Comparison of ENCODE assay signal across 10 cellular contexts in the genomic region with DNA sequence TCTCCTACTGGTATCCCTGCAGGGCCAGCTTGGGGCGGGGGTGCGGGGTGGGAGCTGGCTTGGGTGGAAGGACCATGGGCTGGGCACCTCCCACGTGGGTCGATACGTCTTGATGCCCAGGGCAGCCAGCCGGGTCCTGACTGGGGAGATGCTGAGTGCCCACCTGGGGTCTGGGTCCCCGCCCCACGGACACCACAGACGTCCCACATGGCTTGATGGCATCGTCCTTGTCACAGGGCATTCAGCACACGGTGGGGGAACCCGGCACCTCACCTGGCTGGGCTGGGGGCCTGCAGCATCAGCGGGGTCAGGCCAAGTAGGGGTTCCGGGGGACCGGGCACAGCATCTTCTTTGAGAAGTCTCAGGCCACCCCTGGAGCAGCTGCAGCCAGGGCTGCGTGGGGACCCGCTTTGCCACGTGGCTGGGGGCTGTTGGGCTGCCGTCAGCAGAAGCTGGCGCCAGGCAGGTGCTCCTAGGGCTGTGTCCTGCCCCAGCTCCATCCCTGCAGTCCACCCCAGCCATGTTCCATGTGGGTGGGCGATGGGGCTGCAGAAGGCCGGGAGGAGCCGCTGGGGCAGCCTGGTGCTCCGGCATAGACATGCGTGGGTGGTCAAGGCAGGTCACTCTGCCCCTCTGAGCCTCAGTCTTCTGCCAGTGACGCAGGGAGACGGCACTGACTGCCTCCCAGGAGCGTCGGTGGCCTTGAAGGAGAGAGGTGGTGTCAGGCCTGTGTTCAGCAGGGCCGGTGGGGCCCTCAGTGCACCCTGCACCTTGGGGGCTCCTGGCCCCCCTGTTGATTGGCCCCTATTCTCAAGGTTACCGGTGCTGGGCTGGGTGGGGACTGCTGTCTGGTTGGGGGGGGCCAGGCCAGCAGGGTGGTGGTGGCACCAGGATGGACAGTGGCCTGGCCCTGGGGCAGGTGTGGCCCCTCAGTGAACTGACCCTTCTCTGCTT. TPM values are rescaled to one million over a fixed set of nuclear protein-coding genes. Genes with fewer than 3 reads are reported as not detected.
DNase-seq lines count a peak whose midpoint lies in the region; ATAC-seq and TF ChIP-seq lines count a peak whose summit lies in the region.
"Had no signal": no experiment of that assay in that cellular context is flagged by ENCODE, and none has a peak within 500 bp of the region (broad histone marks: within the 10 kb centered on the region; RNA-seq: fewer than 3 reads in every experiment).

No MANE protein-coding gene starts in this region.

- H3K36me3 ChIP-seq in vagina, result peaks cover 0 to 52% of the 10 kb centered on the region in 2 donors

- CTCF ChIA-PET in activated CD8-positive, alpha-beta T cell treated with anti-CD3 and anti-CD28 coated beads for 36 hours (lab: Charles Lee), result interaction anchor here (0.6 to 3.6 kb wide), 6 partner anchors 12 to 442 kb away, joined by 3 to 25 read pairs (median 4); a partner anchor contains a TSS

- no peaks in the 10 kb centered on the region for H3K27me3 ChIP-seq in vagina

- POLR2A ChIA-PET in activated CD8-positive, alpha-beta T cell treated with anti-CD3 and anti-CD28 coated beads for 36 hours (lab: Charles Lee), result interaction anchor here (0.8 kb wide), 1 partner anchor 59 kb away, joined by 3 read pairs; no protein-coding TSS in a partner anchor
- POLR2A ChIA-PET in naive thymus-derived CD8-positive, alpha-beta T cell (lab: Charles Lee), result interaction anchor here (0.7 to 1.1 kb wide), 2 partner anchors 19 to 22 kb away, joined by 3 read pairs; no protein-coding TSS in a partner anchor

- no peaks in the 10 kb centered on the region for H3K9me3 ChIP-seq in vagina

- peaks cover 2% of the 10 kb centered on the region for H3K36me3 Mint-ChIP-seq in activated naive CD8-positive, alpha-beta T cell
- H3K36me3 Mint-ChIP-seq in activated naive CD8-positive, alpha-beta T cell treated with anti-CD3 and anti-CD28 coated beads for 36 hours, result peaks cover 10% of the 10 kb centered on the region
- H3K36me3 Mint-ChIP-seq in activated CD8-positive, alpha-beta T cell treated with anti-CD3 and anti-CD28 coated beads for 36 hours (ENCODE audit: low read depth), result peaks cover 13% of the 10 kb centered on the region
- peaks cover 4 to 50% (median 9%) of the 10 kb centered on the region in 3 donors for H3K36me3 Mint-ChIP-seq in naive thymus-derived CD8-positive, alpha-beta T cell

- no peak for TF ChIP-seq CTCF in activated CD8-positive, alpha-beta T cell treated with anti-CD3 and anti-CD28 coated beads for 36 hours (IDR thresholded peaks at IDR 0.05)
- TF ChIP-seq CTCF in vagina (IDR thresholded peaks at IDR 0.05), result no peak

- H3K27me3 Mint-ChIP-seq in activated naive CD8-positive, alpha-beta T cell, result no peaks in the 10 kb centered on the region
- H3K27me3 Mint-ChIP-seq in activated naive CD8-positive, alpha-beta T cell treated with anti-CD3 and anti-CD28 coated beads for 36 hours, result peaks cover 4% of the 10 kb centered on the region
- no peaks in the 10 kb centered on the region for H3K27me3 Mint-ChIP-seq in activated CD8-positive, alpha-beta T cell treated with anti-CD3 and anti-CD28 coated beads for 36 hours
- no peaks in the 10 kb centered on the region for H3K27me3 Mint-ChIP-seq in naive thymus-derived CD8-positive, alpha-beta T cell

- H3K27ac Mint-ChIP-seq in activated naive CD8-positive, alpha-beta T cell, result peak overlapping the region; percentile 85
- no peak overlapping the region for H3K27ac Mint-ChIP-seq in activated naive CD8-positive, alpha-beta T cell treated with anti-CD3 and anti-CD28 coated beads for 36 hours
- peak overlapping the region; percentile 44 for H3K27ac Mint-ChIP-seq in activated CD8-positive, alpha-beta T cell treated with anti-CD3 and anti-CD28 coated beads for 36 hours
- peak overlapping the region; percentile 30 to 97 (median 80) for H3K27ac Mint-ChIP-seq in naive thymus-derived CD8-positive, alpha-beta T cell
- H3K27ac Mint-ChIP-seq: activated T-helper 1 cell treated with anti-CD3 and anti-CD28 coated beads, Interleukin-12 subunit alpha, Interleukin-12 subunit beta, Interleukin-2, Interleukin-4 antibody, amounts not matched to agents 30 ng/mL and 10 ng/mL and 1 ng/mL, durations not matched to agents 14 hours and 24 hours and 36 hours had no signal

- intact Hi-C loops in activated CD8-positive, alpha-beta T cell treated with anti-CD3 and anti-CD28 coated beads for 36 hours (cut with micrococcal nuclease), result loop anchor here (5.0 kb wide), 1 partner anchor 62 kb away; no protein-coding TSS in a partner anchor
- intact Hi-C loops in vagina (cut with DNase I), result no loop called here

- peaks cover 38% of the 10 kb centered on the region for H3K4me1 ChIP-seq in vagina

- no peak overlapping the region for H3K4me3 Mint-ChIP-seq in activated naive CD8-positive, alpha-beta T cell
- no peak overlapping the region for H3K4me3 Mint-ChIP-seq in activated naive CD8-positive, alpha-beta T cell treated with anti-CD3 and anti-CD28 coated beads for 36 hours
- H3K4me3 Mint-ChIP-seq in activated CD8-positive, alpha-beta T cell treated with anti-CD3 and anti-CD28 coated beads for 36 hours, result no peak overlapping the region
- peak overlapping the region in 2 of 10 donors; percentile 0 to 68 for H3K4me3 Mint-ChIP-seq in naive thymus-derived CD8-positive, alpha-beta T cell
- H3K4me3 Mint-ChIP-seq: activated T-helper 1 cell treated with anti-CD3 and anti-CD28 coated beads, Interleukin-12 subunit alpha, Interleukin-12 subunit beta, Interleukin-2, Interleukin-4 antibody, amounts not matched to agents 30 ng/mL and 10 ng/mL and 1 ng/mL, durations not matched to agents 14 hours and 24 hours and 36 hours had no signal

- H3K4me1 Mint-ChIP-seq in activated naive CD8-positive, alpha-beta T cell (ENCODE audit: low read depth), result peaks cover 28% of the 10 kb centered on the region
- peaks cover 14% of the 10 kb centered on the region for H3K4me1 Mint-ChIP-seq in activated naive CD8-positive, alpha-beta T cell treated with anti-CD3 and anti-CD28 coated beads for 36 hours
- peaks cover 9% of the 10 kb centered on the region for H3K4me1 Mint-ChIP-seq in activated CD8-positive, alpha-beta T cell treated with anti-CD3 and anti-CD28 coated beads for 36 hours (ENCODE audit: low read depth)
- H3K4me1 Mint-ChIP-seq in naive thymus-derived CD8-positive, alpha-beta T cell, result peaks cover 17 to 44% (median 27%) of the 10 kb centered on the region in 4 donors

- H3K27ac ChIP-seq in vagina, result peak overlapping the region; percentile 25

- peak; percentile 22 for ATAC-seq in activated CD8-positive, alpha-beta T cell treated with anti-CD3 and anti-CD28 coated beads for 36 hours
- peak; percentile 37 to 45 for ATAC-seq in naive thymus-derived CD8-positive, alpha-beta T cell
- no peak for ATAC-seq in HG02885 (IDR thresholded peaks at IDR 0.05; ENCODE audit: poor library complexity, unreplicated experiment)
- ATAC-seq in GM21447 (IDR thresholded peaks at IDR 0.05; ENCODE audit: unreplicated experiment), result no peak

- DNase-seq in activated naive CD8-positive, alpha-beta T cell treated with anti-CD3 and anti-CD28 coated beads for 36 hours, result no peak
- DNase-seq in activated CD8-positive, alpha-beta T cell treated with anti-CD3 and anti-CD28 coated beads for 36 hours, result no peak
- no peak for DNase-seq in naive thymus-derived CD8-positive, alpha-beta T cell
- DNase-seq in vagina (ENCODE audit: extremely low spot score in 2 of 2) (no peak), activated gamma-delta T cell treated with Interleukin-2 at 50 U/mL for 16 hours (no peak)

- H3K4me3 ChIP-seq in vagina, result no peak overlapping the region

- no peaks in the 10 kb centered on the region for H3K9me3 Mint-ChIP-seq in activated naive CD8-positive, alpha-beta T cell (ENCODE audit: low read depth)
- no peaks in the 10 kb centered on the region for H3K9me3 Mint-ChIP-seq in activated naive CD8-positive, alpha-beta T cell treated with anti-CD3 and anti-CD28 coated beads for 36 hours
- H3K9me3 Mint-ChIP-seq in activated CD8-positive, alpha-beta T cell treated with anti-CD3 and anti-CD28 coated beads for 36 hours, result no peaks in the 10 kb centered on the region
- no peaks in the 10 kb centered on the region for H3K9me3 Mint-ChIP-seq in naive thymus-derived CD8-positive, alpha-beta T cell
- H3K9me3 Mint-ChIP-seq: activated T-helper 1 cell treated with anti-CD3 and anti-CD28 coated beads, Interleukin-12 subunit alpha, Interleukin-12 subunit beta, Interleukin-2, Interleukin-4 antibody, amounts not matched to agents 30 ng/mL and 10 ng/mL and 1 ng/mL, durations not matched to agents 14 hours and 24 hours and 36 hours had no signal

- TF ChIP-seq POLR2A in vagina (IDR thresholded peaks at IDR 0.05), result no peak

RNA-seq across cellular contexts. Expression of a gene that starts 8.4 kb away (rescaled TPM):
- total RNA-seq in activated naive CD8-positive, alpha-beta T cell treated with anti-CD3 and anti-CD28 coated beads for 36 hours, result 10 to 100 TPM; 20.0 to 20.9 TPM
- 10 to 100 TPM; 24.0 to 25.5 TPM for total RNA-seq in activated CD8-positive, alpha-beta T cell treated with anti-CD3 and anti-CD28 coated beads for 36 hours
- total RNA-seq in naive thymus-derived CD8-positive, alpha-beta T cell, result 10 to 100 TPM; 40.3 to 42.4 TPM
- 1 to 10 TPM; 3.1 to 8.8 (median 5.2) TPM for polyA plus RNA-seq in naive thymus-derived CD8-positive, alpha-beta T cell
- total RNA-seq in vagina, result 39.0 TPM

RNA-seq across cellular contexts. Expression of a gene that starts 23.5 kb away (rescaled TPM):
- 10 to 100 TPM; 77.8 to 79.4 TPM for total RNA-seq in activated naive CD8-positive, alpha-beta T cell treated with anti-CD3 and anti-CD28 coated beads for 36 hours
- total RNA-seq in activated CD8-positive, alpha-beta T cell treated with anti-CD3 and anti-CD28 coated beads for 36 hours, result 100 to 1,000 TPM; 110 to 114 TPM
- total RNA-seq in naive thymus-derived CD8-positive, alpha-beta T cell, result 100 to 1,000 TPM; 103 to 113 TPM
- polyA plus RNA-seq in naive thymus-derived CD8-positive, alpha-beta T cell, result 10 to 100 TPM; 28.7 to 46.7 (median 31.2) TPM
- 40.3 TPM for total RNA-seq in vagina

RNA-seq across cellular contexts. Expression of a gene that starts 35.6 kb away (rescaled TPM):
- total RNA-seq in activated naive CD8-positive, alpha-beta T cell treated with anti-CD3 and anti-CD28 coated beads for 36 hours, result 10 to 100 TPM; 38.7 to 41.7 TPM
- 10 to 100 TPM; 44.8 to 47.2 TPM for total RNA-seq in activated CD8-positive, alpha-beta T cell treated with anti-CD3 and anti-CD28 coated beads for 36 hours
- 100 to 1,000 TPM; 153 to 156 TPM for total RNA-seq in naive thymus-derived CD8-positive, alpha-beta T cell
- polyA plus RNA-seq in naive thymus-derived CD8-positive, alpha-beta T cell, result 10 to 100 TPM in 2 of 3 donors, 1 to 10 TPM in 1; 9.3 to 25.2 (median 17.3) TPM
- 45.4 TPM for total RNA-seq in vagina

RNA-seq across cellular contexts. Expression of a gene that starts 38.7 kb away (rescaled TPM):
- 1 to 10 TPM in 1 of 2 experiments, under 1 TPM in 1; 0.66 to 1.0 TPM for total RNA-seq in activated naive CD8-positive, alpha-beta T cell treated with anti-CD3 and anti-CD28 coated beads for 36 hours
- 1 to 10 TPM; 3.3 to 3.9 TPM for total RNA-seq in activated CD8-positive, alpha-beta T cell treated with anti-CD3 and anti-CD28 coated beads for 36 hours
- under 1 TPM; 0.25 to 0.26 TPM for total RNA-seq in naive thymus-derived CD8-positive, alpha-beta T cell
- polyA plus RNA-seq in naive thymus-derived CD8-positive, alpha-beta T cell, result not detected
- total RNA-seq in vagina, result 4.2 TPM
- total RNA-seq: RPMI7951 had no signal

RNA-seq across cellular contexts. Expression of a gene that starts 41.8 kb away (rescaled TPM):
- total RNA-seq in activated naive CD8-positive, alpha-beta T cell treated with anti-CD3 and anti-CD28 coated beads for 36 hours, result 10 to 100 TPM; 37.3 to 42.3 TPM
- total RNA-seq in activated CD8-positive, alpha-beta T cell treated with anti-CD3 and anti-CD28 coated beads for 36 hours, result 10 to 100 TPM; 43.0 to 44.3 TPM
- 100 to 1,000 TPM; 107 to 114 TPM for total RNA-seq in naive thymus-derived CD8-positive, alpha-beta T cell
- polyA plus RNA-seq in naive thymus-derived CD8-positive, alpha-beta T cell, result 1 to 10 TPM; 5.4 to 7.8 (median 6.4) TPM
- total RNA-seq in vagina, result 29.2 TPM

Comparison
In these comparisons a context has a peak if more than half of its experiments do, and no peak if none do; other contexts are left out.
1. ATAC-seq: peak in activated CD8-positive, alpha-beta T cell treated with anti-CD3 and anti-CD28 coated beads for 36 hours (single experiment) and naive thymus-derived CD8-positive, alpha-beta T cell (2 of 2); none in HG02885 (single experiment) and GM21447 (single experiment).